In genomic region chr16:23060458-23061320, GRCh38 we compare ENCODE assay signal across 1 cellular context.
A peak's percentile ranks its signal among the peaks of the same experiment; 100 is the strongest.
TF ChIP-seq lines count a peak whose summit lies in the region.

No MANE protein-coding gene starts in this region.

TF ChIP-seq in HepG2, 621 proteins besides CTCF, POLR2A, EP300 and RAD21 (continued from another document):
- TF ChIP-seq POLR2AphosphoS2 (IDR thresholded peaks at IDR 0.05; ENCODE audit: low read depth, low read length) (peak; percentile 91), ZNF780A (CRISPR knock-in tag; IDR thresholded peaks at IDR 0.05) (0 out of 2 replicates have a peak, but pooled peaks have one; percentile 43), ZMYM3 (CRISPR knock-in tag; IDR thresholded peaks at IDR 0.05) (no peak), THRA (CRISPR knock-in tag; IDR thresholded peaks at IDR 0.05; ENCODE audit: borderline replicate concordance) (0 out of 2 replicates have a peak, but pooled peaks have one; percentile 40), SNRNP70 (IDR thresholded peaks at IDR 0.05; ENCODE audit: low read depth, low read length) (no peak), XRCC5 (optimal IDR thresholded peaks at IDR 0.05; ENCODE audit: low read length) (peak; percentile 86)
